8 cellular contexts compared by ENCODE assay signal in genomic region chr12:6430990-6431353, GRCh38. TPM values are rescaled to one million over a fixed set of nuclear protein-coding genes. Genes with fewer than 3 reads are reported as not detected.
A peak's percentile ranks its signal among the peaks of the same experiment; 100 is the strongest.
DNase-seq lines count a peak whose midpoint lies in the region; ATAC-seq, FAIRE-seq and TF ChIP-seq lines count a peak whose summit lies in the region.

No MANE protein-coding gene starts in this region.

- no peaks in the 10 kb centered on the region for H3K9me3 Mint-ChIP-seq in HFFc6
- no peaks in the 10 kb centered on the region for H3K9me3 Mint-ChIP-seq in activated CD4-positive, alpha-beta memory T cell treated with anti-CD3 and anti-CD28 coated beads for 36 hours
- no peaks in the 10 kb centered on the region for H3K9me3 Mint-ChIP-seq in stimulated activated naive B cell treated with anti-CD40 and anti-IgM and Interleukin-4, amounts not matched to agents 10 μg/mL and 1 μg/mL and 100 μg/mL, for 72 hours

- TF ChIP-seq CTCF in HFFc6 (IDR thresholded peaks at IDR 0.05) = no peak
- no peak for TF ChIP-seq CTCF in BE2C (IDR thresholded peaks at IDR 0.05; ENCODE audit: low read depth, low read length)

- H3K27ac Mint-ChIP-seq in HFFc6 = peak overlapping the region; percentile 95
- peak overlapping the region; percentile 70 for H3K27ac Mint-ChIP-seq in activated CD4-positive, alpha-beta memory T cell treated with anti-CD3 and anti-CD28 coated beads for 36 hours
- peak overlapping the region; percentile 87 for H3K27ac Mint-ChIP-seq in stimulated activated naive B cell treated with anti-CD40 and anti-IgM and Interleukin-4, amounts not matched to agents 10 μg/mL and 1 μg/mL and 100 μg/mL, for 72 hours

- CTCF ChIA-PET in activated CD4-positive, alpha-beta memory T cell treated with anti-CD3 and anti-CD28 coated beads for 36 hours (lab: Charles Lee) = no interaction called here

- 57% methylated on average over 3 of the region's 3 CpGs for whole genome bisulfite sequencing in right cardiac atrium

- DNase-seq in HFFc6 (no peak), right cardiac atrium (no peak), frontal cortex (ENCODE audit: low spot score in 2 of 2) (no peak), HuH-7 (ENCODE audit: low spot score) (no peak), NCI-H2029 (lab: John Stamatoyannopoulos, UW) (no peak), BE2C (no peak)
- DNase-seq in activated CD4-positive, alpha-beta memory T cell treated with anti-CD3 and anti-CD28 coated beads for 36 hours = no peak
- DNase-seq in stimulated activated naive B cell treated with anti-CD40 and anti-IgM and Interleukin-4, amounts not matched to agents 10 μg/mL and 1 μg/mL and 100 μg/mL, for 72 hours = no peak

- ATAC-seq in right cardiac atrium = peak; percentile 7 to 29
- ATAC-seq in stimulated activated naive B cell treated with anti-CD40 and anti-IgM and Interleukin-4, amounts not matched to agents 10 μg/mL and 1 μg/mL and 100 μg/mL, for 72 hours (replicated peaks) = no peak

- intact Hi-C loops in activated CD4-positive, alpha-beta memory T cell treated with anti-CD3 and anti-CD28 coated beads for 36 hours (cut with micrococcal nuclease) = no loop called here
- intact Hi-C loops in right cardiac atrium (cut with DNase I) = no loop called here

- H3K36me3 Mint-ChIP-seq in HFFc6 (ENCODE audit: low read depth) = no peaks in the 10 kb centered on the region
- peaks cover 2% of the 10 kb centered on the region for H3K36me3 Mint-ChIP-seq in activated CD4-positive, alpha-beta memory T cell treated with anti-CD3 and anti-CD28 coated beads for 36 hours
- H3K36me3 Mint-ChIP-seq in stimulated activated naive B cell treated with anti-CD40 and anti-IgM and Interleukin-4, amounts not matched to agents 10 μg/mL and 1 μg/mL and 100 μg/mL, for 72 hours = no peaks in the 10 kb centered on the region

- H3K27me3 Mint-ChIP-seq in HFFc6 (ENCODE audit: insufficient read depth) = no peaks in the 10 kb centered on the region; the same call in 1 of the 2 replicates
- no peaks in the 10 kb centered on the region for H3K27me3 Mint-ChIP-seq in activated CD4-positive, alpha-beta memory T cell treated with anti-CD3 and anti-CD28 coated beads for 36 hours
- no peaks in the 10 kb centered on the region for H3K27me3 Mint-ChIP-seq in stimulated activated naive B cell treated with anti-CD40 and anti-IgM and Interleukin-4, amounts not matched to agents 10 μg/mL and 1 μg/mL and 100 μg/mL, for 72 hours

- H3K4me3 Mint-ChIP-seq in HFFc6 = peak overlapping the region; percentile 77
- H3K4me3 Mint-ChIP-seq in activated CD4-positive, alpha-beta memory T cell treated with anti-CD3 and anti-CD28 coated beads for 36 hours = peak overlapping the region; percentile 35
- peak overlapping the region; percentile 70 to 76 for H3K4me3 Mint-ChIP-seq in stimulated activated naive B cell treated with anti-CD40 and anti-IgM and Interleukin-4, amounts not matched to agents 10 μg/mL and 1 μg/mL and 100 μg/mL, for 72 hours

- H3K36me3 ChIP-seq in BE2C = no peaks in the 10 kb centered on the region

- FAIRE-seq in frontal cortex (lab: Jason Lieb, UNC) = no peak

- H3K27me3 ChIP-seq in right cardiac atrium (ENCODE audit: control insufficient read depth, insufficient read depth) = no peaks in the 10 kb centered on the region
- no peaks in the 10 kb centered on the region for H3K27me3 ChIP-seq in BE2C

- peaks cover 3% of the 10 kb centered on the region for H3K4me1 ChIP-seq in right cardiac atrium (ENCODE audit: control insufficient read depth, insufficient read depth, low read length)
- H3K4me1 ChIP-seq in BE2C = peaks cover 4% of the 10 kb centered on the region; the same call in 1 of the 2 replicates

- peak overlapping the region; percentile 39 for H3K27ac ChIP-seq in right cardiac atrium (ENCODE audit: low read length)

- no peak overlapping the region for H3K4me3 ChIP-seq in right cardiac atrium (ENCODE audit: low read length)
- H3K4me3 ChIP-seq in BE2C (ENCODE audit: low read depth, low read length) = no peak overlapping the region

- POLR2A ChIA-PET in activated CD4-positive, alpha-beta memory T cell treated with anti-CD3 and anti-CD28 coated beads for 36 hours (lab: Charles Lee) = no interaction called here

- H3K4me1 Mint-ChIP-seq in HFFc6 (ENCODE audit: low read depth) = peaks cover 22% of the 10 kb centered on the region
- H3K4me1 Mint-ChIP-seq in activated CD4-positive, alpha-beta memory T cell treated with anti-CD3 and anti-CD28 coated beads for 36 hours (ENCODE audit: low read depth) = peaks cover 65% of the 10 kb centered on the region
- H3K4me1 Mint-ChIP-seq in stimulated activated naive B cell treated with anti-CD40 and anti-IgM and Interleukin-4, amounts not matched to agents 10 μg/mL and 1 μg/mL and 100 μg/mL, for 72 hours = peaks cover 41 to 60% of the 10 kb centered on the region in 2 donors

- H3K9me3 ChIP-seq in right cardiac atrium (ENCODE audit: control insufficient read depth, low read length) (no peaks in the 10 kb centered on the region), BE2C (no peaks in the 10 kb centered on the region)

RNA-seq across cellular contexts. Expression of gene CD27, which starts 13.8 kb away (rescaled TPM):
- total RNA-seq in HFFc6 (2021; fragmentation: NEBNext Ultra II Directional; extraction: Animal tissue kit (Norgen Biotek cat#: 25700)) = under 1 TPM in 2 of 6 experiments, not detected in 4; 0.19 to 0.28 TPM
- total RNA-seq in activated CD4-positive, alpha-beta memory T cell treated with anti-CD3 and anti-CD28 coated beads for 36 hours = 10 to 100 TPM; 36.5 to 39.3 TPM
- total RNA-seq in right cardiac atrium = under 1 TPM in 3 of 4 donors, not detected in 1; 0.29 to 0.80 (median 0.33) TPM
- polyA plus RNA-seq in right cardiac atrium = 0.27 TPM
- total RNA-seq in frontal cortex = 0.41 TPM
- polyA plus RNA-seq in BE2C (2012; ENCODE audit: insufficient read depth, insufficient read length, low read depth) = 2.4 TPM

RNA-seq across cellular contexts. Expression of gene TAPBPL, which starts 20.9 kb away (rescaled TPM):
- 1 to 10 TPM; 4.3 to 8.2 (median 6.5) TPM for total RNA-seq in HFFc6 (2021; fragmentation: NEBNext Ultra II Directional; extraction: Animal tissue kit (Norgen Biotek cat#: 25700))
- total RNA-seq in activated CD4-positive, alpha-beta memory T cell treated with anti-CD3 and anti-CD28 coated beads for 36 hours = 10 to 100 TPM; 33.4 to 35.0 TPM
- total RNA-seq in right cardiac atrium (10 to 100 TPM; 14.2 to 19.5 (median 17.1) TPM), frontal cortex (0.82 TPM)
- 17.2 TPM for polyA plus RNA-seq in right cardiac atrium
- 9.8 TPM for polyA plus RNA-seq in BE2C (2012; ENCODE audit: insufficient read depth, insufficient read length, low read depth)

RNA-seq across cellular contexts. Expression of gene VAMP1, which starts 39.5 kb away (rescaled TPM):
- total RNA-seq in HFFc6 (2021; fragmentation: NEBNext Ultra II Directional; extraction: Animal tissue kit (Norgen Biotek cat#: 25700)) = 10 to 100 TPM in 5 of 6 experiments, 1 to 10 TPM in 1; 8.6 to 13.0 (median 10.8) TPM
- total RNA-seq in activated CD4-positive, alpha-beta memory T cell treated with anti-CD3 and anti-CD28 coated beads for 36 hours = 10 to 100 TPM; 27.7 to 30.2 TPM
- total RNA-seq in right cardiac atrium (1 to 10 TPM; 3.6 to 9.0 (median 6.1) TPM), frontal cortex (1.2 TPM)
- 4.7 TPM for polyA plus RNA-seq in right cardiac atrium
- 4.2 TPM for polyA plus RNA-seq in BE2C (2012; ENCODE audit: insufficient read depth, insufficient read length, low read depth)

RNA-seq across cellular contexts. Expression of gene LTBR, which starts 47.0 kb away (rescaled TPM):
- total RNA-seq in HFFc6 (2021; fragmentation: NEBNext Ultra II Directional; extraction: Animal tissue kit (Norgen Biotek cat#: 25700)) = 100 to 1,000 TPM in 3 of 6 experiments, 10 to 100 TPM in 3; 91.5 to 124 (median 106) TPM
- 1 to 10 TPM; 1.5 to 1.9 TPM for total RNA-seq in activated CD4-positive, alpha-beta memory T cell treated with anti-CD3 and anti-CD28 coated beads for 36 hours
- total RNA-seq in right cardiac atrium = 10 to 100 TPM; 37.6 to 54.2 (median 40.3) TPM
- polyA plus RNA-seq in right cardiac atrium = 30.8 TPM
- 2.4 TPM for total RNA-seq in frontal cortex
- polyA plus RNA-seq in BE2C (2012; ENCODE audit: insufficient read depth, insufficient read length, low read depth) = 1.2 TPM

RNA-seq across cellular contexts. Expression of gene SCNN1A, which starts 55.6 kb away (rescaled TPM):
- under 1 TPM in 1 of 6 experiments, not detected in 5; 0.18 TPM for total RNA-seq in HFFc6 (2021; fragmentation: NEBNext Ultra II Directional; extraction: Animal tissue kit (Norgen Biotek cat#: 25700))
- total RNA-seq in activated CD4-positive, alpha-beta memory T cell treated with anti-CD3 and anti-CD28 coated beads for 36 hours = under 1 TPM; 0.17 to 0.26 TPM
- under 1 TPM; 0.08 to 0.80 (median 0.50) TPM for total RNA-seq in right cardiac atrium
- 0.23 TPM for polyA plus RNA-seq in right cardiac atrium
- total RNA-seq in frontal cortex = not detected
- not detected for polyA plus RNA-seq in BE2C (2012; ENCODE audit: insufficient read depth, insufficient read length, low read depth)

Comparison
In these comparisons a context has a peak if more than half of its experiments do, and no peak if none do; other contexts are left out.
1. ATAC-seq: peak in right cardiac atrium (2 of 2); none in stimulated activated naive B cell treated with anti-CD40 and anti-IgM and Interleukin-4, amounts not matched to agents 10 μg/mL and 1 μg/mL and 100 μg/mL, for 72 hours (0 of 2).
2. RNA of gene CD27, which starts 13.8 kb away (total RNA-seq): 36.5 to 39.3 TPM in activated CD4-positive, alpha-beta memory T cell treated with anti-CD3 and anti-CD28 coated beads for 36 hours; 0.41 TPM in frontal cortex (single experiment), 0.29 to 0.80 TPM in right cardiac atrium and 0.19 to 0.28 TPM in HFFc6; every median in the first group is over 10 times any median in the second.
3. Peak in every context shown above with its lines, with median percentiles within 50 percentile points of each other: H3K27ac Mint-ChIP-seq and H3K4me3 Mint-ChIP-seq.